In genomic region chr1:28392027-28392652, GRCh38 we compare ENCODE assay signal across 1 cellular context.
TF ChIP-seq lines count a peak whose summit lies in the region.

No MANE protein-coding gene starts in this region.

TF ChIP-seq in K562, 482 proteins besides CTCF, POLR2A, EP300 and RAD21 (continued from another document and continues in another):
- TF ChIP-seq MYC (IDR thresholded peaks at IDR 0.05; ENCODE audit: low read depth, low read length) (peak; percentile 69), MYC (CRISPR knock-in tag; IDR thresholded peaks at IDR 0.05; ENCODE audit: borderline replicate concordance, low read depth) (no peak), TSHZ1 (CRISPR knock-in tag; IDR thresholded peaks at IDR 0.05) (no peak), ATF3 (IDR thresholded peaks at IDR 0.05) (peak; percentile 95), ATF3 (CRISPR knock-in tag; conservative IDR thresholded peaks at IDR 0.05) (no peak), ATF1 (CRISPR knock-in tag; IDR thresholded peaks at IDR 0.05) (no peak), ATF1 (tag; IDR thresholded peaks at IDR 0.05) (peak; percentile 56), ZFX (CRISPR knock-in tag; IDR thresholded peaks at IDR 0.05) (no peak), CXXC5 (CRISPR knock-in tag; IDR thresholded peaks at IDR 0.05) (peak; percentile 71), PKNOX1 (IDR thresholded peaks at IDR 0.05) (peak; percentile 92), MLLT1 (IDR thresholded peaks at IDR 0.05) (peak in 1 of 2 experiments; percentile 17; a peak in 1 of 4 replicates), RUNX1 (IDR thresholded peaks at IDR 0.05; ENCODE audit: low read depth) (no peak), ZBTB26 (CRISPR knock-in tag; IDR thresholded peaks at IDR 0.05) (no peak), RCOR1 (IDR thresholded peaks at IDR 0.05; ENCODE audit: borderline replicate concordance in 1 of 2, low read depth in 2 of 2, low read length in 2 of 2) (0 out of 4 replicates have a peak, but pooled peaks of 1 of the 2 experiments have one; percentile 42), KLF10 (CRISPR knock-in tag; IDR thresholded peaks at IDR 0.05) (no peak), ZNF592 (IDR thresholded peaks at IDR 0.05) (peak; percentile 85), L3MBTL2 (IDR thresholded peaks at IDR 0.05) (peak; percentile 40; the same call in 1 of the 2 replicates), ETV1 (tag; conservative IDR thresholded peaks at IDR 0.05; ENCODE audit: low read depth) (no peak), HES1 (IDR thresholded peaks at IDR 0.05; ENCODE audit: low read depth) (peak; percentile 37), NELFE (IDR thresholded peaks at IDR 0.05; ENCODE audit: insufficient read depth, insufficient read length) (no peak), MAFK (IDR thresholded peaks at IDR 0.05; ENCODE audit: low read length) (no peak), ZNF778 (CRISPR knock-in tag; IDR thresholded peaks at IDR 0.05) (no peak), YY1 (IDR thresholded peaks at IDR 0.05; ENCODE audit: borderline replicate concordance in 1 of 3, control insufficient read depth in 1 of 3, extremely low read depth in 1 of 3, insufficient read depth in 3 of 3, insufficient read length in 1 of 3, insufficient replicate concordance in 2 of 3, low read depth in 1 of 3, low read length in 2 of 3) (no peak), SMARCA5 (IDR thresholded peaks at IDR 0.05) (no peak), TFE3 (CRISPR knock-in tag; IDR thresholded peaks at IDR 0.05) (no peak), KLF16 (IDR thresholded peaks at IDR 0.05) (no peak), TEAD1 (CRISPR knock-in tag; IDR thresholded peaks at IDR 0.05) (0 out of 4 replicates have a peak, but pooled peaks of 1 of the 2 experiments have one; percentile 36), KLF1 (tag; IDR thresholded peaks at IDR 0.05) (no peak), SMARCA4 (IDR thresholded peaks at IDR 0.05) (peak; percentile 91), ZNF584 (CRISPR knock-in tag; IDR thresholded peaks at IDR 0.05; ENCODE audit: low read depth) (no peak), CEBPB (tag; IDR thresholded peaks at IDR 0.05) (peak; percentile 96), DACH1 (IDR thresholded peaks at IDR 0.05; ENCODE audit: partially characterized antibody) (no peak), RHOXF2B (CRISPR knock-in tag; conservative IDR thresholded peaks at IDR 0.05) (no peak), CBFA2T2 (conservative IDR thresholded peaks at IDR 0.05) (no peak), ATF7 (IDR thresholded peaks at IDR 0.05) (peak; percentile 82), ASH1L (IDR thresholded peaks at IDR 0.05; ENCODE audit: borderline replicate concordance, low read depth, partially characterized antibody) (no peak)
